2 cellular contexts compared by ENCODE assay signal in the genomic region with DNA sequence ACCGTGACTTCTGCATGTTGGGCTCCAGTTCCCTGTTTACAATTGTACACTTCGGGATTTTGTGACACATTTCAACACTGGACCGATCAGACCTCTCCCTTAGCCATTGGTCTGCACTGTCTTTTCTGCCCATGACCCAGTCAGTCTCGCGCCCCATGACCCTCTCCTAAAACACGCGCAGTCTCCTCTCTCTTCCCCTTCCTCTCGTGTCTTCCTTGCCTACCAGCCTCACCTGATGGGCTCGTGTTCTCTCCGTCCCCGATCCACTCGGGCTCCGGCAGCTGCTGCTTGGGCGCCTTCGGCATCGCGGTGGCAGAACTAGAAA.
TF ChIP-seq lines count a peak whose summit lies in the region.

No MANE protein-coding gene starts in this region.

TF ChIP-seq in HCT116, 20 proteins besides CTCF, POLR2A, EP300 and RAD21:
- TF ChIP-seq JUND (IDR thresholded peaks at IDR 0.05) (no peak), SIN3A (IDR thresholded peaks at IDR 0.05; ENCODE audit: low read depth) (no peak), CBX3 (IDR thresholded peaks at IDR 0.05; ENCODE audit: low read depth) (no peak)
- TF ChIP-seq, protein P1, sequence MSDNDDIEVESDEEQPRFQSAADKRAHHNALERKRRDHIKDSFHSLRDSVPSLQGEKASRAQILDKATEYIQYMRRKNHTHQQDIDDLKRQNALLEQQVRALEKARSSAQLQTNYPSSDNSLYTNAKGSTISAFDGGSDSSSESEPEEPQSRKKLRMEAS (IDR thresholded peaks at IDR 0.05): no peak
- TF ChIP-seq, protein P2, sequence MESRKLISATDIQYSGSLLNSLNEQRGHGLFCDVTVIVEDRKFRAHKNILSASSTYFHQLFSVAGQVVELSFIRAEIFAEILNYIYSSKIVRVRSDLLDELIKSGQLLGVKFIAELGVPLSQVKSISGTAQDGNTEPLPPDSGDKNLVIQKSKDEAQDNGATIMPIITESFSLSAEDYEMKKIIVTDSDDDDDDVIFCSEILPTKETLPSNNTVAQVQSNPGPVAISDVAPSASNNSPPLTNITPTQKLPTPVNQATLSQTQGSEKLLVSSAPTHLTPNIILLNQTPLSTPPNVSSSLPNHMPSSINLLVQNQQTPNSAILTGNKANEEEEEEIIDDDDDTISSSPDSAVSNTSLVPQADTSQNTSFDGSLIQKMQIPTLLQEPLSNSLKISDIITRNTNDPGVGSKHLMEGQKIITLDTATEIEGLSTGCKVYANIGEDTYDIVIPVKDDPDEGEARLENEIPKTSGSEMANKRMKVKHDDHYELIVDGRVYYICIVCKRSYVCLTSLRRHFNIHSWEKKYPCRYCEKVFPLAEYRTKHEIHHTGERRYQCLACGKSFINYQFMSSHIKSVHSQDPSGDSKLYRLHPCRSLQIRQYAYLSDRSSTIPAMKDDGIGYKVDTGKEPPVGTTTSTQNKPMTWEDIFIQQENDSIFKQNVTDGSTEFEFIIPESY (IDR thresholded peaks at IDR 0.05; ENCODE audit: extremely low read depth, insufficient replicate concordance, low read length): no peak
- TF ChIP-seq, protein P3, sequence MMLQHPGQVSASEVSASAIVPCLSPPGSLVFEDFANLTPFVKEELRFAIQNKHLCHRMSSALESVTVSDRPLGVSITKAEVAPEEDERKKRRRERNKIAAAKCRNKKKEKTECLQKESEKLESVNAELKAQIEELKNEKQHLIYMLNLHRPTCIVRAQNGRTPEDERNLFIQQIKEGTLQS (IDR thresholded peaks at IDR 0.05): no peak
TF ChIP-seq in HCT116: peak in this region for 0.

TF ChIP-seq in endothelial cell of umbilical vein, 7 proteins besides CTCF, POLR2A, EP300 and RAD21:
- no peak for TF ChIP-seq GATA2 (IDR thresholded peaks at IDR 0.05; ENCODE audit: insufficient read depth, insufficient read length, low read depth, low read length)
- no peak for TF ChIP-seq JUN (IDR thresholded peaks at IDR 0.05; ENCODE audit: borderline replicate concordance, insufficient read depth, insufficient read length, low read depth)
- TF ChIP-seq, protein P1 (IDR thresholded peaks at IDR 0.05; ENCODE audit: insufficient read depth, insufficient read length): no peak
- TF ChIP-seq FOS (IDR thresholded peaks at IDR 0.05; ENCODE audit: borderline replicate concordance, insufficient read depth, low read length): no peak
- TF ChIP-seq EZH2 (IDR thresholded peaks at IDR 0.05; ENCODE audit: borderline replicate concordance, low read depth, low read length, severe bottlenecking): no peak
- TF ChIP-seq POLR2AphosphoS5 (IDR thresholded peaks at IDR 0.05; ENCODE audit: insufficient read depth, low read depth, low read length): no peak
- TF ChIP-seq MYC (IDR thresholded peaks at IDR 0.05; ENCODE audit: low read depth, low read length): no peak
